Comparison of ENCODE assay signal across 11 cellular contexts in the genomic region with DNA sequence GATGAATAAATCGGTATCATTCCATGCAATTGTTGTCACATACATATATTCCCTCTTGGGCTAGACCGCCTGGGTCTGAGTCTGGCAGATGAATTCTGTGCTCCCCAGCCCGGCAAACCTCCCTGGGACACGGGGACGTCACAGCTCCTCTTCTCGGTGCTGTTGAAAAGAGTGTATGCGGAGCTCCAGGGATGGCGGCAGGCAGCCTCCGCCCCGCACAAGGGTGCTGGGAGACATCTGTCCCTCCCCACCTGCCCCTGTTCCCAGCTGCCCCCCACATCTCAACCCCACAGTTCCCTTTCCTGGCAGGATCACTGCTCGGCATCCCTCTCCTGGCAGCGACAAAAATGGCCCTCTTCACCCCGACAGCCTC.
"Had no signal": no experiment of that assay in that cellular context is flagged by ENCODE, and none has a peak within 500 bp of the region (broad histone marks: within the 10 kb centered on the region; RNA-seq: fewer than 3 reads in every experiment).

No MANE protein-coding gene starts in this region.

- H3K27me3 Mint-ChIP-seq: activated naive CD8-positive, alpha-beta T cell treated with anti-CD3 and anti-CD28 coated beads for 36 hours had no signal

- H3K27ac Mint-ChIP-seq: activated naive CD8-positive, alpha-beta T cell treated with anti-CD3 and anti-CD28 coated beads for 36 hours; natural killer cell had no signal

- H3K36me3 Mint-ChIP-seq: natural killer cell had no signal

- H3K4me1 ChIP-seq: gastrocnemius medialis, psoas muscle had no signal

- H3K36me3 ChIP-seq: gastrocnemius medialis had no signal

- H3K27ac ChIP-seq: gastrocnemius medialis, psoas muscle had no signal

- H3K4me3 ChIP-seq: gastrocnemius medialis, mucosa of descending colon, psoas muscle had no signal

- H3K27me3 ChIP-seq: gastrocnemius medialis had no signal

- H3K9me3 Mint-ChIP-seq: activated naive CD8-positive, alpha-beta T cell treated with anti-CD3 and anti-CD28 coated beads for 36 hours; natural killer cell had no signal

- ATAC-seq: gastrocnemius medialis; psoas muscle; stimulated activated naive CD8-positive, alpha-beta T cell treated with anti-CD3 and anti-CD28 coated beads, Interleukin-15, Interleukin-2, amounts not matched to agents 100 U/mL and 50 U/mL, for 24 hours had no signal

- DNase-seq: activated effector memory CD4-positive, alpha-beta T cell treated with anti-CD3 and anti-CD28 coated beads, Interleukin-2, amount 50 U/mL, for 16 hours; activated naive CD8-positive, alpha-beta T cell treated with anti-CD3 and anti-CD28 coated beads for 36 hours; activated T-cell treated with anti-CD3 and anti-CD28 coated beads, Interleukin-2, amount 50 U/mL, for 1 hour; effector CD8-positive, alpha-beta T cell; gastrocnemius medialis; natural killer cell; stimulated activated CD4-positive, alpha-beta T cell treated with anti-CD3 and anti-CD28 coated beads, Interleukin-12 subunit alpha, Interleukin-12 subunit beta, amount 100 ng/mL, for 4 hours; stimulated activated naive CD8-positive, alpha-beta T cell treated with anti-CD3 and anti-CD28 coated beads, Interleukin-15, Interleukin-2, amounts not matched to agents 100 U/mL and 50 U/mL, for 24 hours; T-helper 2 cell had no signal

- H3K4me3 Mint-ChIP-seq: activated naive CD8-positive, alpha-beta T cell treated with anti-CD3 and anti-CD28 coated beads for 36 hours; natural killer cell had no signal

- H3K9me3 ChIP-seq: gastrocnemius medialis, mucosa of descending colon, psoas muscle had no signal
